28 cellular contexts compared by ENCODE assay signal in genomic region chr10:1605121-1605520, GRCh38.
"Had no signal": no experiment of that assay in that cellular context is flagged by ENCODE, and none has a peak within 500 bp of the region (broad histone marks: within the 10 kb centered on the region; RNA-seq: fewer than 3 reads in every experiment).

No MANE protein-coding gene starts in this region.

- H3K4me3 Mint-ChIP-seq: naive thymus-derived CD4-positive, alpha-beta T cell; natural killer cell treated with Interleukin-12 subunit alpha and Interleukin-12 subunit beta and Interleukin-15 and Interleukin-18, amount 100 ng/mL, for 72 hours; nephron progenitor cell; neural crest cell; stimulated activated memory B cell treated with anti-CD40 and anti-IgM and Interleukin-4, amounts not matched to agents 10 μg/mL and 1 μg/mL and 100 μg/mL, for 72 hours; stimulated activated naive CD8-positive, alpha-beta T cell treated with anti-CD3 and anti-CD28 coated beads, Interleukin-15, Interleukin-2, amounts not matched to agents 100 ng/mL and 50 ng/mL, for 24 hours had no signal

- H3K4me3 ChIP-seq: pancreas, psoas muscle, right lobe of liver, sigmoid colon, spleen, stomach, thoracic aorta, thyroid gland, tibial nerve, upper lobe of right lung, uterus had no signal

- H3K9me3 ChIP-seq: pancreas, psoas muscle, right lobe of liver, sigmoid colon, spleen, stomach, thoracic aorta, thyroid gland, tibial nerve, upper lobe of right lung, uterus had no signal

- H3K27me3 ChIP-seq: pancreas, right lobe of liver, thyroid gland, uterus had no signal

- H3K9me3 Mint-ChIP-seq: naive thymus-derived CD4-positive, alpha-beta T cell; natural killer cell treated with Interleukin-12 subunit alpha and Interleukin-12 subunit beta and Interleukin-15 and Interleukin-18, amount 100 ng/mL, for 72 hours; nephron progenitor cell; neural crest cell; stimulated activated naive CD8-positive, alpha-beta T cell treated with anti-CD3 and anti-CD28 coated beads, Interleukin-15, Interleukin-2, amounts not matched to agents 100 ng/mL and 50 ng/mL, for 24 hours had no signal

- DNase-seq: naive thymus-derived CD4-positive, alpha-beta T cell; nephron progenitor cell; occipital lobe; pancreas; psoas muscle; right cardiac atrium; right lobe of liver; sigmoid colon; small intestine; spleen; stimulated activated CD4-positive, alpha-beta T cell treated with anti-CD3 and anti-CD28 coated beads, Interleukin-12 subunit alpha, Interleukin-12 subunit beta, amount 100 ng/mL, for 4 hours; stimulated activated CD4-positive, alpha-beta T cell treated with anti-CD3 and anti-CD28 coated beads, Interleukin-1b, Interleukin-23, amount 100 ng/mL, for 48 hours; stimulated activated CD4-positive, alpha-beta T cell treated with anti-CD3 and anti-CD28 coated beads, Interleukin-4, amount 100 ng/mL, for 1 hour; stimulated activated CD4-positive, alpha-beta T cell treated with anti-CD3 and anti-CD28 coated beads, Interleukin-4, amount 100 ng/mL, for 4 hours; stimulated activated CD8-positive, alpha-beta memory T cell treated with anti-CD3 and anti-CD28 coated beads, Interleukin-4, amount 100 ng/mL, for 48 hours; stimulated activated naive CD4-positive, alpha-beta T cell; stomach; thyroid gland; trophoblast cell; upper lobe of right lung; uterus had no signal

- H3K4me1 ChIP-seq: pancreas, psoas muscle, right lobe of liver, sigmoid colon, thyroid gland, upper lobe of right lung, uterus had no signal

- H3K27ac ChIP-seq: pancreas, psoas muscle, right lobe of liver, sigmoid colon, spleen, stomach, thoracic aorta, thyroid gland, tibial nerve, upper lobe of right lung, uterus had no signal

- H3K36me3 ChIP-seq: pancreas, right lobe of liver, sigmoid colon, spleen, stomach, thoracic aorta, thyroid gland, tibial nerve, upper lobe of right lung, uterus had no signal

- H3K36me3 Mint-ChIP-seq: naive thymus-derived CD4-positive, alpha-beta T cell; natural killer cell treated with Interleukin-12 subunit alpha and Interleukin-12 subunit beta and Interleukin-15 and Interleukin-18, amount 100 ng/mL, for 72 hours; stimulated activated memory B cell treated with anti-CD40 and anti-IgM and Interleukin-4, amounts not matched to agents 10 μg/mL and 1 μg/mL and 100 μg/mL, for 72 hours had no signal

- H3K27ac Mint-ChIP-seq: natural killer cell treated with Interleukin-12 subunit alpha and Interleukin-12 subunit beta and Interleukin-15 and Interleukin-18, amount 100 ng/mL, for 72 hours; nephron progenitor cell; progenitor cell of endocrine pancreas; stimulated activated memory B cell treated with anti-CD40 and anti-IgM and Interleukin-4, amounts not matched to agents 10 μg/mL and 1 μg/mL and 100 μg/mL, for 72 hours; stimulated activated naive CD8-positive, alpha-beta T cell treated with anti-CD3 and anti-CD28 coated beads, Interleukin-15, Interleukin-2, amounts not matched to agents 100 ng/mL and 50 ng/mL, for 24 hours had no signal

- ATAC-seq: naive thymus-derived CD4-positive, alpha-beta T cell; natural killer cell treated with Interleukin-12 subunit alpha and Interleukin-12 subunit beta and Interleukin-15 and Interleukin-18, amount 100 ng/mL, for 72 hours; pancreas; psoas muscle; right cardiac atrium; right lobe of liver; stimulated activated memory B cell treated with anti-CD40 and anti-IgM and Interleukin-4, amounts not matched to agents 10 μg/mL and 1 μg/mL and 100 μg/mL, for 72 hours; upper lobe of right lung had no signal
